Comparison of ENCODE assay signal across 10 cellular contexts in genomic region chr2:75431757-75432156, GRCh38.
A peak's percentile ranks its signal among the peaks of the same experiment; 100 is the strongest.
DNase-seq lines count a peak whose midpoint lies in the region; ATAC-seq and TF ChIP-seq lines count a peak whose summit lies in the region.
"Had no signal": no experiment of that assay in that cellular context is flagged by ENCODE, and none has a peak within 500 bp of the region (broad histone marks: within the 10 kb centered on the region; RNA-seq: fewer than 3 reads in every experiment).

No MANE protein-coding gene starts in this region.

- DNase-seq in H4 (ENCODE audit: low spot score) (peak; percentile 23), retinal pigment epithelial cell (ENCODE audit: low read depth) (peak; percentile 54), foreskin melanocyte (no peak), NCI-H526 (lab: John Stamatoyannopoulos, UW) (no peak)
- DNase-seq in activated CD4-positive, alpha-beta T cell treated with anti-CD3 and anti-CD28 coated beads for 48 hours = no peak
- DNase-seq: left cardiac atrium, right lobe of liver had no signal

- ATAC-seq in GM18909 (IDR thresholded peaks at IDR 0.05; ENCODE audit: poor library complexity, unreplicated experiment) = peak; percentile 73
- peak; percentile 68 for ATAC-seq in HG03432 (IDR thresholded peaks at IDR 0.05; ENCODE audit: unreplicated experiment)
- ATAC-seq: activated CD4-positive, CD25-positive, alpha-beta regulatory T cell treated with anti-CD3 and anti-CD28 coated beads, Interleukin-2, amount 50 U/mL, for 24 hours; left cardiac atrium; right lobe of liver had no signal

- no peak for TF ChIP-seq CTCF in retinal pigment epithelial cell (conservative IDR thresholded peaks at IDR 0.05; ENCODE audit: low read depth, low read length)

- no peak overlapping the region for H3K4me3 ChIP-seq in retinal pigment epithelial cell (ENCODE audit: low read length)
- H3K4me3 ChIP-seq: right lobe of liver had no signal

Comparison
In these comparisons a context has a peak if more than half of its experiments do, and no peak if none do; other contexts are left out.
1. DNase-seq: peak in H4 (single experiment) and retinal pigment epithelial cell (single experiment); none in foreskin melanocyte (single experiment), NCI-H526 (0 of 2) and activated CD4-positive, alpha-beta T cell treated with anti-CD3 and anti-CD28 coated beads for 48 hours (single experiment).